ENCODE assay signal across 34 cellular contexts in the genomic region with DNA sequence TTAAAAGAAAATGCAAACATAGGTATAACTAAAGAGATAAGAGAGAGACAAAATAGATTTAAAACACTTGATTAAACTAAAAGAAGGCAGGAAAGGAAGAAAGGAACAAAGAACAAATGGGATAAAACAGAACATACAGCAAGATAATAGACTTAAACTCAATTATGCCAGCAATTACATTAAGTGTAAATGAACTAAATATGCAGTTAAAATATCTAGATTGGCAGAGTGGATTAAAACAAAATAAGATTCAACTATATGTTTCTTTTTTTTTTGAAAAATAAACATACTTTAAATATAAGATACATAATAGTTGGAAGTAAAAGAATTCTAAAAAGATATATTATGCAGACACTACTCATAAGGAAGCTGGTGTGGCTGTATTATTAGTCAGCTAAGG.
"Had no signal": no experiment of that assay in that cellular context is flagged by ENCODE, and none has a peak within 500 bp of the region (broad histone marks: within the 10 kb centered on the region; RNA-seq: fewer than 3 reads in every experiment).

No MANE protein-coding gene starts in this region.

- H3K27ac ChIP-seq: adrenal gland, ascending aorta, body of pancreas, brain microvascular endothelial cell, breast epithelium, cardiac muscle cell had no signal

- H3K27me3 ChIP-seq: adrenal gland, ascending aorta, body of pancreas, brain microvascular endothelial cell, breast epithelium, cardiac muscle cell had no signal

- FAIRE-seq: astrocyte, bronchial epithelial cell had no signal

- H3K4me1 ChIP-seq: adrenal gland, ascending aorta, body of pancreas, breast epithelium had no signal

- H3K9me3 ChIP-seq: ascending aorta, body of pancreas had no signal

- DNase-seq: activated effector memory CD4-positive, alpha-beta T cell treated with anti-CD3 and anti-CD28 coated beads, Interleukin-2, amount 50 U/mL, for 16 hours; activated effector memory CD4-positive, alpha-beta T cell treated with Interleukin-2 at 50 U/mL for 16 hours; activated gamma-delta T cell; activated gamma-delta T cell treated with Interleukin-2 at 50 U/mL for 16 hours; activated naive CD4-positive, alpha-beta T cell; activated naive CD4-positive, alpha-beta T cell treated with anti-CD3 and anti-CD28 coated beads for 36 hours; activated naive CD4-positive, alpha-beta T cell treated with anti-CD3 and anti-CD28 coated beads, Interleukin-2, amount 10 ng/mL, durations not matched to agents 7 days and 5 days; activated naive CD4-positive, alpha-beta T cell treated with anti-CD3 and anti-CD28 coated beads, Interleukin-2, amount 50 U/mL, for 16 hours; activated naive CD4-positive, alpha-beta T cell treated with Interleukin-2 at 50 U/mL for 16 hours; activated naive CD8-positive, alpha-beta T cell treated with anti-CD3 and anti-CD28 coated beads for 36 hours; activated naive CD8-positive, alpha-beta T cell treated with anti-CD3 and anti-CD28 coated beads, Interleukin-2, amount 10 ng/mL, durations not matched to agents 7 days and 5 days; activated naive CD8-positive, alpha-beta T cell treated with anti-CD3 and anti-CD28 coated beads, Interleukin-2, amount 50 U/mL, for 24 hours; activated T-cell treated with anti-CD3 and anti-CD28 coated beads, Interleukin-2, amount 50 U/mL, for 1 hour; activated T-cell treated with anti-CD3 and anti-CD28 coated beads, Interleukin-2, amount 50 U/mL, for 24 hours; activated T-cell treated with anti-CD3 and anti-CD28 coated beads, Interleukin-2, amount 50 U/mL, for 4 hours; activated T-cell treated with anti-CD3 and anti-CD28 coated beads, Interleukin-2, amount 50 U/mL, for 48 hours; activated T-cell treated with anti-CD3 and anti-CD28 coated beads, Interleukin-2, amount 50 U/mL, for 72 hours; amniotic stem cell; amygdala; anterior cingulate cortex; aorta; body of pancreas; brain microvascular endothelial cell; caudate nucleus; central memory CD4-positive, alpha-beta T cell; cerebellar nuclear complex had no signal

- H3K4me3 ChIP-seq: adrenal gland, ascending aorta, body of pancreas, breast epithelium, cardiac muscle cell had no signal

- H3K36me3 ChIP-seq: adrenal gland, ascending aorta, brain microvascular endothelial cell, breast epithelium, cardiac muscle cell had no signal

- ATAC-seq: activated naive CD4-positive, alpha-beta T cell treated with anti-CD3 and anti-CD28 coated beads, Interleukin-2, amount 50 U/mL, for 72 hours; activated naive CD8-positive, alpha-beta T cell treated with anti-CD3 and anti-CD28 coated beads, Interleukin-2, amount 50 U/mL, for 24 hours; activated T-cell treated with anti-CD3 and anti-CD28 coated beads, Interleukin-2, amount 50 U/mL, for 4 hours; activated T-cell treated with anti-CD3 and anti-CD28 coated beads, Interleukin-2, amount 50 U/mL, for 72 hours; activated T-helper 17 cell treated with anti-CD3 and anti-CD28 coated beads, Interleukin-2, amount 50 U/mL, for 72 hours; body of pancreas had no signal
